In the genomic region with DNA sequence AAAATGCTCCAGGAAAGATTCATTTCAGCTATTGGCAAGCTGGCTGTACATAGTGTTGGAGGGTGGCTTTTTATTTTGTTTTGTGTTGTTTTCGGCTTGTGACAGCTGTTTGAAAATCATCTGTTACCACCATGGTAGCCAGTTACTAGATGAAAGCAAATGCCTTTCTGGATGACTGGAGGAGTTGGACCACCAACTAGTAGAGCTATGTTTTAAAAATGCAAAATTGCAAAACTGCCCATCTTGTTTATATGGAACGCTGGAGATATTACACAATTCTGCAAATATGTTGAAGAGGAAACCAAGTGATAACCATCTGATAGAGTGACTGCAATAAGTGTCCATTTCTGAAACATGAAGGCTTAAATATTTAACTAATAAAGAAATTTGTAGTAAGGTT, we compare ENCODE assay signal across 19 cellular contexts. TPM values are rescaled to one million over a fixed set of nuclear protein-coding genes. Genes with fewer than 3 reads are reported as not detected.
A peak's percentile ranks its signal among the peaks of the same experiment; 100 is the strongest.
DNase-seq lines count a peak whose midpoint lies in the region; ATAC-seq and TF ChIP-seq lines count a peak whose summit lies in the region.
"Had no signal": no experiment of that assay in that cellular context is flagged by ENCODE, and none has a peak within 500 bp of the region (broad histone marks: within the 10 kb centered on the region; RNA-seq: fewer than 3 reads in every experiment).

No MANE protein-coding gene starts in this region.

- H3K4me1 ChIP-seq in GM23248 (ENCODE audit: insufficient read depth) (peaks cover 21% of the 10 kb centered on the region), mesenchymal stem cell (ENCODE audit: control insufficient read depth, insufficient read depth, low read depth, low read length) (peaks cover 1% of the 10 kb centered on the region)
- H3K4me1 ChIP-seq: parathyroid adenoma had no signal

- no peak overlapping the region for H2BK12ac ChIP-seq in mesenchymal stem cell (ENCODE audit: low read length in 2 of 2)

- no peak overlapping the region for H2BK5ac ChIP-seq in mesenchymal stem cell (ENCODE audit: low read depth, low read length, poor library complexity, severe bottlenecking)

- peaks cover 5% of the 10 kb centered on the region for H3K9me3 Mint-ChIP-seq in central memory CD8-positive, alpha-beta T cell
- H3K9me3 Mint-ChIP-seq in MCF 10A (ENCODE audit: unreplicated experiment) (no peaks in the 10 kb centered on the region), mesothelial cell of epicardium (no peaks in the 10 kb centered on the region)
- H3K9me3 Mint-ChIP-seq: activated naive CD4-positive, alpha-beta T cell treated with anti-CD3 and anti-CD28 coated beads for 36 hours had no signal

- no peak overlapping the region for H3K4ac ChIP-seq in mesenchymal stem cell (ENCODE audit: low read depth in 1 of 2, low read length in 2 of 2)

- no peak overlapping the region for H3K14ac ChIP-seq in mesenchymal stem cell (ENCODE audit: low read length in 2 of 2)

- peak overlapping the region; percentile 49 for H2AFZ ChIP-seq in GM23248
- no peak overlapping the region for H2AFZ ChIP-seq in mesenchymal stem cell (ENCODE audit: low read depth, low read length)
- H2AFZ ChIP-seq: parathyroid adenoma had no signal

- H3K27ac Mint-ChIP-seq in central memory CD8-positive, alpha-beta T cell (ENCODE audit: low read depth): peak overlapping the region; percentile 90
- no peak overlapping the region for H3K27ac Mint-ChIP-seq in MCF 10A (ENCODE audit: low read depth, unreplicated experiment)
- no peak overlapping the region for H3K27ac Mint-ChIP-seq in mesothelial cell of epicardium
- H3K27ac Mint-ChIP-seq: activated CD4-positive, alpha-beta T cell treated with anti-CD3 and anti-CD28 coated beads for 36 hours; activated naive CD4-positive, alpha-beta T cell treated with anti-CD3 and anti-CD28 coated beads for 36 hours had no signal

- CTCF ChIA-PET in AG04450 (lab: Charles Lee): interaction anchor here (1.0 to 2.8 kb wide), 3 partner anchors 20 to 35 kb away, joined by 3 to 21 read pairs (median 8); no protein-coding TSS in a partner anchor
- CTCF ChIA-PET in MCF 10A (lab: Yijun Ruan, JAX): interaction anchor here (0.5 kb wide), 1 partner anchor 105 kb away, joined by 3 read pairs; no protein-coding TSS in a partner anchor

- no TSS peak for BruUV-seq in MCF 10A (replicated peaks; lab: Mats Ljungman, UMichigan)

- H3K36me3 ChIP-seq in GM23248 (ENCODE audit: low read depth): no peaks in the 10 kb centered on the region
- H3K36me3 ChIP-seq in mesenchymal stem cell (ENCODE audit: control insufficient read depth in 1 of 2, insufficient read depth in 2 of 2, low read depth in 1 of 2, low read length in 2 of 2): no peaks in the 10 kb centered on the region

- peaks cover 6% of the 10 kb centered on the region for H3K36me3 Mint-ChIP-seq in central memory CD8-positive, alpha-beta T cell (ENCODE audit: insufficient read depth)
- H3K36me3 Mint-ChIP-seq in MCF 10A (ENCODE audit: insufficient read depth, unreplicated experiment): no peaks in the 10 kb centered on the region
- no peaks in the 10 kb centered on the region for H3K36me3 Mint-ChIP-seq in mesothelial cell of epicardium

- no peak overlapping the region for H2BK15ac ChIP-seq in mesenchymal stem cell (ENCODE audit: low read depth, poor library complexity, severe bottlenecking)

- no peaks in the 10 kb centered on the region for H4K20me1 ChIP-seq in GM23248 (ENCODE audit: insufficient read depth)

- H3K18ac ChIP-seq in mesenchymal stem cell (ENCODE audit: low read depth in 1 of 2, low read length in 2 of 2): peak overlapping the region in 1 of 2 experiments; percentile 33

- DNase-seq in AG04450 (ENCODE audit: low read depth, low spot score): peak; percentile 13
- peak; percentile 76 for DNase-seq in GM23248
- DNase-seq in central memory CD8-positive, alpha-beta T cell (ENCODE audit: low spot score in 2 of 2): no peak
- DNase-seq in mesenchymal stem cell: peak; percentile 69
- no peak for DNase-seq in superior temporal gyrus (ENCODE audit: extremely low spot score)
- DNase-seq in MCF 10A (ENCODE audit: unreplicated experiment): no peak
- DNase-seq in glomerular visceral epithelial cell (ENCODE audit: extremely low spot score): no peak
- DNase-seq in mesothelial cell of epicardium (ENCODE audit: low spot score in 2 of 2, unreplicated experiment in 2 of 2): no peak
- DNase-seq: activated CD4-positive, alpha-beta T cell treated with anti-CD3 and anti-CD28 coated beads for 36 hours; activated naive CD4-positive, alpha-beta T cell treated with anti-CD3 and anti-CD28 coated beads for 36 hours; left ventricle myocardium superior; NCI-H187 treated with DMSO at 0.1 percent for 48 hours; NCI-H446 treated with DMSO at 0.1 percent for 48 hours; stimulated activated naive CD4-positive, alpha-beta T cell had no signal

- H3K27ac ChIP-seq in AG04450 (ENCODE audit: low read depth, low read length) (no peak overlapping the region), GM23248 (peak overlapping the region; percentile 35), mesenchymal stem cell (ENCODE audit: low read length, poor library complexity, severe bottlenecking) (peak overlapping the region; percentile 56)
- H3K27ac ChIP-seq: parathyroid adenoma had no signal

- H3K27me3 ChIP-seq in AG04450 (ENCODE audit: control insufficient read depth, insufficient read depth, low read length) (no peaks in the 10 kb centered on the region), GM23248 (replicated peaks; ENCODE audit: insufficient read depth) (no peaks in the 10 kb centered on the region), mesenchymal stem cell (ENCODE audit: control insufficient read depth in 1 of 2, insufficient read depth in 1 of 2, low read length in 2 of 2) (no peaks in the 10 kb centered on the region)

- POLR2A ChIA-PET in AG04450 (lab: Yijun Ruan, JAX) (no interaction called here), MCF 10A (lab: Yijun Ruan, JAX) (no interaction called here)

- peaks cover 38% of the 10 kb centered on the region for H3K4me1 Mint-ChIP-seq in central memory CD8-positive, alpha-beta T cell
- no peaks in the 10 kb centered on the region for H3K4me1 Mint-ChIP-seq in MCF 10A (ENCODE audit: insufficient read depth, unreplicated experiment)
- H3K4me1 Mint-ChIP-seq in mesothelial cell of epicardium: peaks cover 19% of the 10 kb centered on the region

- no peak for TF ChIP-seq CTCF in AG04450 (IDR thresholded peaks at IDR 0.05; ENCODE audit: low read depth, low read length)
- TF ChIP-seq CTCF in MCF 10A (IDR thresholded peaks at IDR 0.05; ENCODE audit: unreplicated experiment): no peak
- TF ChIP-seq CTCF in mesothelial cell of epicardium (IDR thresholded peaks at IDR 0.05; ENCODE audit: unreplicated experiment): no peak

- H2BK120ac ChIP-seq in mesenchymal stem cell (ENCODE audit: low read depth, low read length): no peak overlapping the region

- 4 to 5% methylated on average over 2 of the region's 2 CpGs for WGBS in GM23248 (ENCODE audit: low coverage in 1 of 2, low lambda C conversion rate in 2 of 2, missing lambda C conversion rate in 2 of 2), 2 experiments
- whole genome bisulfite sequencing in mesenchymal stem cell: 93% methylated on average over 1 of the region's 2 CpGs

- intact Hi-C loops in MCF 10A (cut with micrococcal nuclease): no loop called here

- H4K91ac ChIP-seq in mesenchymal stem cell (ENCODE audit: low read length): no peak overlapping the region

- H3K9ac ChIP-seq in GM23248 (no peak overlapping the region), mesenchymal stem cell (ENCODE audit: low read length) (no peak overlapping the region)
- H3K9ac ChIP-seq: parathyroid adenoma had no signal

- no peak overlapping the region for H3K4me3 Mint-ChIP-seq in central memory CD8-positive, alpha-beta T cell
- no peak overlapping the region for H3K4me3 Mint-ChIP-seq in MCF 10A (ENCODE audit: unreplicated experiment)
- no peak overlapping the region for H3K4me3 Mint-ChIP-seq in mesothelial cell of epicardium
- H3K4me3 Mint-ChIP-seq: activated CD4-positive, alpha-beta T cell treated with anti-CD3 and anti-CD28 coated beads for 36 hours; activated naive CD4-positive, alpha-beta T cell treated with anti-CD3 and anti-CD28 coated beads for 36 hours had no signal

- H2AK5ac ChIP-seq in mesenchymal stem cell (ENCODE audit: low read length, severe bottlenecking): no peak overlapping the region

- H3K9me2 ChIP-seq in GM23248 (ENCODE audit: insufficient read depth): no peaks in the 10 kb centered on the region

- in situ Hi-C loops in GM23248 (cut with MboI): no loop called here

- H3K4me3 ChIP-seq in AG04450 (ENCODE audit: low read depth, low read length) (no peak overlapping the region), GM23248 (peak overlapping the region; percentile 38), mesenchymal stem cell (ENCODE audit: insufficient read depth in 1 of 2, low read depth in 1 of 2, low read length in 2 of 2) (no peak overlapping the region)

- peak overlapping the region; percentile 63 for H3K4me2 ChIP-seq in GM23248 (ENCODE audit: unreplicated experiment)
- no peak overlapping the region for H3K4me2 ChIP-seq in mesenchymal stem cell (ENCODE audit: low read length, poor library complexity, severe bottlenecking)

- ATAC-seq in central memory CD8-positive, alpha-beta T cell (replicated peaks; ENCODE audit: extremely low read depth, poor library complexity, severe bottlenecking): no peak
- ATAC-seq: activated CD4-positive, alpha-beta T cell treated with anti-CD3 and anti-CD28 coated beads for 36 hours; esophagus mucosa; HCT116; left ventricle myocardium superior had no signal

- H3K23ac ChIP-seq in mesenchymal stem cell (ENCODE audit: low read length in 2 of 2): no peak overlapping the region

- H3K27me3 Mint-ChIP-seq in central memory CD8-positive, alpha-beta T cell: no peaks in the 10 kb centered on the region
- H3K27me3 Mint-ChIP-seq in MCF 10A (ENCODE audit: insufficient read depth, unreplicated experiment) (no peaks in the 10 kb centered on the region), mesothelial cell of epicardium (ENCODE audit: low read depth) (no peaks in the 10 kb centered on the region)
- H3K27me3 Mint-ChIP-seq: activated CD4-positive, alpha-beta T cell treated with anti-CD3 and anti-CD28 coated beads for 36 hours had no signal

- H4K8ac ChIP-seq in mesenchymal stem cell (ENCODE audit: low read length): no peak overlapping the region

- H3K79me1 ChIP-seq in mesenchymal stem cell (replicated peaks; ENCODE audit: low read length, poor library complexity, severe bottlenecking): no peaks in the 10 kb centered on the region

- H3K79me2 ChIP-seq in GM23248 (ENCODE audit: insufficient read depth): no peaks in the 10 kb centered on the region
- H3K79me2 ChIP-seq: parathyroid adenoma had no signal

- H3F3A ChIP-seq in GM23248 (ENCODE audit: insufficient read depth): peaks cover 16% of the 10 kb centered on the region

- H3K9me3 ChIP-seq in AG04450 (ENCODE audit: control insufficient read depth, insufficient read depth, low read length): no peaks in the 10 kb centered on the region
- H3K9me3 ChIP-seq in GM23248 (ENCODE audit: low read depth): no peaks in the 10 kb centered on the region
- no peaks in the 10 kb centered on the region for H3K9me3 ChIP-seq in mesenchymal stem cell (ENCODE audit: control insufficient read depth, low read length)

RNA-seq across cellular contexts. Expression of a gene that starts 53.3 kb away (rescaled TPM):
- polyA plus RNA-seq in AG04450 (2011; rRNA removed): 0.43 and 0.51 TPM in 2 replicates
- 0.14 and 0.48 TPM in 2 replicates for polyA minus RNA-seq in AG04450 (2011; rRNA and poly(A)+ RNA removed)
- total RNA-seq in GM23248 (2014; rRNA removed; shearing (Covaris generic)): 0.76 and 1.4 TPM in 2 replicates
- polyA plus RNA-seq in GM23248 (2016; fragmentation: Nextera tagmentation; extraction: Ambion mirVana): 2.2 TPM in 2 replicates
- polyA plus RNA-seq in mesenchymal stem cell (2013, experiment 1 of 2): 0.14 TPM
- polyA plus RNA-seq in mesenchymal stem cell (2013, experiment 2 of 2): 0.11 TPM
- total RNA-seq in MCF 10A (2022): 2.0 and 2.1 TPM in 2 replicates
- total RNA-seq in mesothelial cell of epicardium: 0.27 to 0.51 TPM (median 0.27 TPM) in 3 replicates
- total RNA-seq: HT-29, left ventricle myocardium superior had no signal
- polyA plus RNA-seq: urinary bladder had no signal

Comparison
In these comparisons a context has a peak if more than half of its experiments do, and no peak if none do; other contexts are left out.
1. DNase-seq: peak in AG04450 (single experiment), GM23248 (single experiment) and mesenchymal stem cell (single experiment); none in central memory CD8-positive, alpha-beta T cell (0 of 2), superior temporal gyrus (single experiment), MCF 10A (single experiment), glomerular visceral epithelial cell (single experiment) and mesothelial cell of epicardium (0 of 2).